Comparison of ENCODE assay signal across 8 cellular contexts in genomic region chr15:67064607-67065530, GRCh38. TPM values are rescaled to one million over a fixed set of nuclear protein-coding genes. Genes with fewer than 3 reads are reported as not detected.
DNase-seq lines count a peak whose midpoint lies in the region; ATAC-seq and TF ChIP-seq lines count a peak whose summit lies in the region.

No MANE protein-coding gene starts in this region.

- H3K27me3 Mint-ChIP-seq in type B pancreatic cell = peaks cover 8% of the 10 kb centered on the region

- peaks cover 43% of the 10 kb centered on the region for H3K4me1 Mint-ChIP-seq in type B pancreatic cell (ENCODE audit: unreplicated experiment)

- H3K9me3 Mint-ChIP-seq in type B pancreatic cell = no peaks in the 10 kb centered on the region

- TF ChIP-seq CTCF in type B pancreatic cell (conservative IDR thresholded peaks at IDR 0.05) = peak; percentile 10

- peak; percentile 28 for ATAC-seq in HG02973 (IDR thresholded peaks at IDR 0.05; ENCODE audit: unreplicated experiment)

- DNase-seq in DMS53 (lab: John Stamatoyannopoulos, UW) (peak; percentile 73), DMS53 treated with DMSO at 0.1 percent for 48 hours (lab: John Stamatoyannopoulos, UW; ENCODE audit: unreplicated experiment) (no peak), T-helper 9 cell (peak; percentile 28), ecto neural progenitor cell (ENCODE audit: low spot score) (peak; percentile 83), type B pancreatic cell (ENCODE audit: extremely low spot score, unreplicated experiment) (peak; percentile 79), amniotic stem cell (lab: John Stamatoyannopoulos, UW) (no peak)

- no peaks in the 10 kb centered on the region for H3K9me3 ChIP-seq in mononuclear cell (ENCODE audit: low read depth, low read length)

- peak overlapping the region; percentile 88 for H3K4me3 Mint-ChIP-seq in type B pancreatic cell

- H3K4me1 ChIP-seq in mononuclear cell (ENCODE audit: insufficient read depth, low read length) = peaks cover 42% of the 10 kb centered on the region

- peaks cover 3% of the 10 kb centered on the region for H3K36me3 Mint-ChIP-seq in type B pancreatic cell

- H3K4me3 ChIP-seq in mononuclear cell (ENCODE audit: low read length) = peak overlapping the region; percentile 89

- peak overlapping the region; percentile 95 for H3K27ac Mint-ChIP-seq in type B pancreatic cell

- H3K27me3 ChIP-seq in mononuclear cell (ENCODE audit: insufficient read depth, low read length) = no peaks in the 10 kb centered on the region

RNA-seq across cellular contexts. Expression of gene SMAD3, which starts 0.5 kb away (rescaled TPM):
- total RNA-seq in mononuclear cell (36.7 TPM), type B pancreatic cell (ENCODE audit: low replicate concordance) (52.0 and 59.0 TPM in 2 replicates)

Comparison
In these comparisons a context has a peak if more than half of its experiments do, and no peak if none do; other contexts are left out.
1. DNase-seq: peak in DMS53 (single experiment), T-helper 9 cell (single experiment), ecto neural progenitor cell (single experiment) and type B pancreatic cell (single experiment); none in DMS53 treated with DMSO at 0.1 percent for 48 hours (single experiment) and amniotic stem cell (single experiment).